ENCODE assay signal across 1 cellular context in the genomic region with DNA sequence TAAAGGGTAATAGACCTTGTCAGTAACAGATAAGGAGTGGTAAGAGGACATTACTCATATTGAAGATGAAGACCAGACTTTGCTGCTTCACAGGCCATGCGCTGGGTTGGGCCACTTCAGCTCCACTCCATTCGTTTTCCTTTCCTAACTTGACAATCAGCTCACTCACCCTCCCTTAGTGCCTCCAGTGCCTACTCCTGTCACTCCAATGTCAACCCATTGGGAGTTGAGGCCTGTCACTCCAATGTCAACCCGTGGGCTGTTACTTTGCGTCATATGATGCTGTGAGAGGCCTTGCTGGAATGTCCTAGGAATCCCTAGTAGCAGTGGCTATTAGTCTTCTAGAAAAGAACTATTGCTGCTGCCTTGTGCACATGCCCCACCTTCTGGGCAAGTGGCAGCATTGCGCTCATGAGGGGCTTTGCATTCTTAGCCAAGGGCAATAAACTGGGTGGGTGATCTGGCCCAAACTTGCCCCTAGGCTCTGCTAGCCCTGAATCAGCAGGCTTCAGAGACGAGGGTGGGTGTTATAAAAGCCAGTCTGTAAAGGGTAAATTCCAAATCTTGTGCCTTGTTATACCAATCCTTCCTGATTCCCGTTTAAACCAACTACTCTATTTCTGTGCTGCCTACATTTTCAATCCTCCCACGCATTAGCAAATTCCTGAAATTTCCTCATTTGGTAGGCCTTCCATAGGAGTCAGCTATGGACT.
A peak's percentile ranks its signal among the peaks of the same experiment; 100 is the strongest.
TF ChIP-seq lines count a peak whose summit lies in the region.

No MANE protein-coding gene starts in this region.

TF ChIP-seq in SK-N-SH, 30 proteins besides CTCF, POLR2A, EP300 and RAD21 (continued from another document):
- TF ChIP-seq, protein P1, sequence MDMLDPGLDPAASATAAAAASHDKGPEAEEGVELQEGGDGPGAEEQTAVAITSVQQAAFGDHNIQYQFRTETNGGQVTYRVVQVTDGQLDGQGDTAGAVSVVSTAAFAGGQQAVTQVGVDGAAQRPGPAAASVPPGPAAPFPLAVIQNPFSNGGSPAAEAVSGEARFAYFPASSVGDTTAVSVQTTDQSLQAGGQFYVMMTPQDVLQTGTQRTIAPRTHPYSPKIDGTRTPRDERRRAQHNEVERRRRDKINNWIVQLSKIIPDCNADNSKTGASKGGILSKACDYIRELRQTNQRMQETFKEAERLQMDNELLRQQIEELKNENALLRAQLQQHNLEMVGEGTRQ (IDR thresholded peaks at IDR 0.05; ENCODE audit: borderline replicate concordance, low read depth, low read length) = no peak
- TF ChIP-seq SIN3A (IDR thresholded peaks at IDR 0.05; ENCODE audit: borderline replicate concordance, low read depth, low read length) (no peak), CHD2 (IDR thresholded peaks at IDR 0.05; ENCODE audit: low read length, partially characterized antibody) (no peak), RCOR1 (IDR thresholded peaks at IDR 0.05; ENCODE audit: low read length) (no peak), ELF1 (IDR thresholded peaks at IDR 0.05) (no peak), TAF1 (IDR thresholded peaks at IDR 0.05; ENCODE audit: borderline replicate concordance, low read depth, low read length) (no peak), SMC3 (IDR thresholded peaks at IDR 0.05; ENCODE audit: low read depth, low read length) (peak; percentile 61)
- TF ChIP-seq, protein P2, sequence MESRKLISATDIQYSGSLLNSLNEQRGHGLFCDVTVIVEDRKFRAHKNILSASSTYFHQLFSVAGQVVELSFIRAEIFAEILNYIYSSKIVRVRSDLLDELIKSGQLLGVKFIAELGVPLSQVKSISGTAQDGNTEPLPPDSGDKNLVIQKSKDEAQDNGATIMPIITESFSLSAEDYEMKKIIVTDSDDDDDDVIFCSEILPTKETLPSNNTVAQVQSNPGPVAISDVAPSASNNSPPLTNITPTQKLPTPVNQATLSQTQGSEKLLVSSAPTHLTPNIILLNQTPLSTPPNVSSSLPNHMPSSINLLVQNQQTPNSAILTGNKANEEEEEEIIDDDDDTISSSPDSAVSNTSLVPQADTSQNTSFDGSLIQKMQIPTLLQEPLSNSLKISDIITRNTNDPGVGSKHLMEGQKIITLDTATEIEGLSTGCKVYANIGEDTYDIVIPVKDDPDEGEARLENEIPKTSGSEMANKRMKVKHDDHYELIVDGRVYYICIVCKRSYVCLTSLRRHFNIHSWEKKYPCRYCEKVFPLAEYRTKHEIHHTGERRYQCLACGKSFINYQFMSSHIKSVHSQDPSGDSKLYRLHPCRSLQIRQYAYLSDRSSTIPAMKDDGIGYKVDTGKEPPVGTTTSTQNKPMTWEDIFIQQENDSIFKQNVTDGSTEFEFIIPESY (IDR thresholded peaks at IDR 0.05; ENCODE audit: borderline replicate concordance, low read depth) = no peak
- TF ChIP-seq, protein P3, sequence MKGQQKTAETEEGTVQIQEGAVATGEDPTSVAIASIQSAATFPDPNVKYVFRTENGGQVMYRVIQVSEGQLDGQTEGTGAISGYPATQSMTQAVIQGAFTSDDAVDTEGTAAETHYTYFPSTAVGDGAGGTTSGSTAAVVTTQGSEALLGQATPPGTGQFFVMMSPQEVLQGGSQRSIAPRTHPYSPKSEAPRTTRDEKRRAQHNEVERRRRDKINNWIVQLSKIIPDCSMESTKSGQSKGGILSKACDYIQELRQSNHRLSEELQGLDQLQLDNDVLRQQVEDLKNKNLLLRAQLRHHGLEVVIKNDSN (IDR thresholded peaks at IDR 0.05; ENCODE audit: borderline replicate concordance, low read depth) = no peak
